Comparison of ENCODE assay signal across 27 cellular contexts in the genomic region with DNA sequence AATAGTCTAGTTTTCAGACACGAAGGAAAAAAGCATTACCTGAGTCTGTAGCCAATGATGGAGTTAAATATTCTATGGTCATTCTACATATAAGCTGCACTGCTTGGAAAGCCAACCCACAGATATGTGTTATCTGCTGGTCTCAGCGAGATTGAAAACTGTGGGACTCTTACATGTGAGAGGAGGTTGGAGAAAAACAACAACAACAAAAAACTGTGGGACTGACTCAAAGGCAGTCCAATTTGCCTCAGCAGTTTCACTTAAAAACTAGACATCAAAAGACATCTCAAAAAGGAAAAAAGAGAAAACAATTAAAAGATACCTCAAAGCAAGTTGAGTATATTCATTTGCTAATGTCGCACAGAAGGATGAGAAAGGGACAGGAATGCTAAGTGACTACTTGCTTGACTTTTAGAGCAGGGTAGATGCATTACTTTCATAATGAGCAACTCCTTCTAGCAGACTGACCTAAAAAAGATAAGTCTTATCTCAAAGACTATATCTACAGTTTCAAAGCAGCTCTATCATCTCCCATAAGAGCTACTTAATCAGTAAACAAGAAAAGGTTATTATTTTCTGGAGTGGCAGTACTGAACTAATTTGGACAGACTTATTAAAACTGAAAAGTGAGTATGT. TPM values are rescaled to one million over a fixed set of nuclear protein-coding genes. Genes with fewer than 3 reads are reported as not detected.
DNase-seq lines count a peak whose midpoint lies in the region; ATAC-seq, FAIRE-seq and TF ChIP-seq lines count a peak whose summit lies in the region.
"Had no signal": no experiment of that assay in that cellular context is flagged by ENCODE, and none has a peak within 500 bp of the region (broad histone marks: within the 10 kb centered on the region; RNA-seq: fewer than 3 reads in every experiment).

No MANE protein-coding gene starts in this region.

- WGBS in K562 (ENCODE audit: insufficient coverage, low coverage, missing lambda C conversion rate) = 36% methylated on average over 3 of the region's 3 CpGs

- intact Hi-C loops in K562 (cut with micrococcal nuclease) = no loop called here

- H3K36me3 Mint-ChIP-seq in activated naive CD8-positive, alpha-beta T cell treated with anti-CD3 and anti-CD28 coated beads, Interleukin-2, amount 50 U/mL, for 24 hours (ENCODE audit: low read depth) = peaks cover 18% of the 10 kb centered on the region
- peaks cover 2% of the 10 kb centered on the region for H3K36me3 Mint-ChIP-seq in activated naive CD8-positive, alpha-beta T cell treated with anti-CD3 and anti-CD28 coated beads for 36 hours
- peaks cover 88% of the 10 kb centered on the region for H3K36me3 Mint-ChIP-seq in stimulated activated effector memory CD8-positive, alpha-beta T cell treated with anti-CD3 and anti-CD28 coated beads, Interleukin-12 subunit alpha, Interleukin-12 subunit beta, amount 100 ng/mL, for 72 hours

- no peak overlapping the region for H3K27ac Mint-ChIP-seq in activated naive CD8-positive, alpha-beta T cell treated with anti-CD3 and anti-CD28 coated beads, Interleukin-2, amount 50 U/mL, for 24 hours
- no peak overlapping the region for H3K27ac Mint-ChIP-seq in activated naive CD8-positive, alpha-beta T cell treated with anti-CD3 and anti-CD28 coated beads for 36 hours
- peak overlapping the region; percentile 48 for H3K27ac Mint-ChIP-seq in stimulated activated effector memory CD8-positive, alpha-beta T cell treated with anti-CD3 and anti-CD28 coated beads, Interleukin-12 subunit alpha, Interleukin-12 subunit beta, amount 100 ng/mL, for 72 hours

- no peaks in the 10 kb centered on the region for H3K27me3 ChIP-seq in KMS-11 (ENCODE audit: insufficient read depth, low read depth)
- H3K27me3 ChIP-seq in K562 (ENCODE audit: control insufficient read depth in 2 of 2, insufficient read depth in 2 of 2, low read length in 2 of 2) = no peaks in the 10 kb centered on the region
- H3K27me3 ChIP-seq: BE2C, esophagus squamous epithelium, foreskin keratinocyte, sigmoid colon, transverse colon had no signal

- TF ChIP-seq RAD21 in K562 (CRISPR knock-in tag; conservative IDR thresholded peaks at IDR 0.05 in 1 of 2, IDR thresholded peaks at IDR 0.05 in 1 of 2) = no peak

- H3K36me3 ChIP-seq in KMS-11 (ENCODE audit: insufficient read depth) (no peaks in the 10 kb centered on the region), K562 (ENCODE audit: control insufficient read depth, insufficient read depth, low read length) (peaks cover 37% of the 10 kb centered on the region; the same call in 2 of the 3 replicates)

- H3K9ac ChIP-seq in KMS-11 (no peak overlapping the region), K562 (ENCODE audit: insufficient read depth in 1 of 2, low read depth in 2 of 2, low read length in 2 of 2) (no peak overlapping the region)

- peak; percentile 40 for ATAC-seq in activated naive CD8-positive, alpha-beta T cell treated with anti-CD3 and anti-CD28 coated beads, Interleukin-2, amount 50 U/mL, for 24 hours
- no peak for ATAC-seq in K562
- peak; percentile 74 for ATAC-seq in stimulated activated effector memory CD8-positive, alpha-beta T cell treated with anti-CD3 and anti-CD28 coated beads, Interleukin-12 subunit alpha, Interleukin-12 subunit beta, amount 100 ng/mL, for 72 hours
- ATAC-seq: foreskin keratinocyte, left ventricle myocardium superior, Right ventricle myocardium inferior had no signal

- TF ChIP-seq POLR2A in K562 (conservative IDR thresholded peaks at IDR 0.05) = no peak

- no peaks in the 10 kb centered on the region for H3K27me3 Mint-ChIP-seq in activated naive CD8-positive, alpha-beta T cell treated with anti-CD3 and anti-CD28 coated beads, Interleukin-2, amount 50 U/mL, for 24 hours
- no peaks in the 10 kb centered on the region for H3K27me3 Mint-ChIP-seq in activated naive CD8-positive, alpha-beta T cell treated with anti-CD3 and anti-CD28 coated beads for 36 hours
- H3K27me3 Mint-ChIP-seq: central memory CD8-positive, alpha-beta T cell had no signal

- H3K4me1 Mint-ChIP-seq in activated naive CD8-positive, alpha-beta T cell treated with anti-CD3 and anti-CD28 coated beads, Interleukin-2, amount 50 U/mL, for 24 hours = peaks cover 8% of the 10 kb centered on the region
- no peaks in the 10 kb centered on the region for H3K4me1 Mint-ChIP-seq in activated naive CD8-positive, alpha-beta T cell treated with anti-CD3 and anti-CD28 coated beads for 36 hours
- peaks cover 14% of the 10 kb centered on the region for H3K4me1 Mint-ChIP-seq in stimulated activated effector memory CD8-positive, alpha-beta T cell treated with anti-CD3 and anti-CD28 coated beads, Interleukin-12 subunit alpha, Interleukin-12 subunit beta, amount 100 ng/mL, for 72 hours

- TF ChIP-seq CTCF in KMS-11 (conservative IDR thresholded peaks at IDR 0.05; ENCODE audit: low read depth, low read length) = no peak
- no peak for TF ChIP-seq CTCF in K562 (IDR thresholded peaks at IDR 0.05 in 2 of 3, conservative IDR thresholded peaks at IDR 0.05 in 1 of 3; ENCODE audit: insufficient read depth in 2 of 3, low read depth in 1 of 3, low read length in 3 of 3)

- peaks cover 5% of the 10 kb centered on the region; the same call in 1 of the 2 replicates for H3K79me2 ChIP-seq in KMS-11 (ENCODE audit: insufficient read depth, low read depth)
- no peaks in the 10 kb centered on the region for H3K79me2 ChIP-seq in K562 (ENCODE audit: control insufficient read depth, insufficient read depth, low read length)

- no TSS peak for BruUV-seq in K562 (replicated peaks; lab: Mats Ljungman, UMichigan)

- CTCF ChIA-PET in K562 (lab: Yijun Ruan, JAX; ENCODE audit: low intra/inter-chr PET ratio) = no interaction called here

- H3K4me1 ChIP-seq in KMS-11 (ENCODE audit: low read depth, poor library complexity, severe bottlenecking) = peaks cover 46% of the 10 kb centered on the region
- 0 out of 5 replicates have a peak, but pooled peaks cover 0 to 3% of the 10 kb centered on the region in 2 experiments for H3K4me1 ChIP-seq in K562 (replicated peaks in 1 of 2; ENCODE audit: control insufficient read depth in 2 of 2, insufficient read depth in 2 of 2, low read length in 2 of 2)
- H3K4me1 ChIP-seq: BE2C, foreskin keratinocyte, sigmoid colon, transverse colon had no signal

- no peak for DNase-seq in activated naive CD8-positive, alpha-beta T cell treated with anti-CD3 and anti-CD28 coated beads, Interleukin-2, amount 50 U/mL, for 24 hours
- DNase-seq in activated naive CD8-positive, alpha-beta T cell treated with anti-CD3 and anti-CD28 coated beads for 36 hours = no peak
- DNase-seq in K562 (ENCODE audit: extremely low read depth in 1 of 4, low spot score in 3 of 4) = no peak
- no peak for DNase-seq in stimulated activated effector memory CD8-positive, alpha-beta T cell treated with anti-CD3 and anti-CD28 coated beads, Interleukin-12 subunit alpha, Interleukin-12 subunit beta, amount 100 ng/mL, for 72 hours (ENCODE audit: low spot score in 2 of 2)
- DNase-seq in urothelium cell line (ENCODE audit: low spot score) = no peak
- no peak for DNase-seq in SK-N-DZ (ENCODE audit: low spot score)
- DNase-seq in stimulated activated CD4-positive, alpha-beta T cell treated with anti-CD3 and anti-CD28 coated beads, Interleukin-4, amount 100 ng/mL, for 1 hour = no peak
- DNase-seq: activated CD4-positive, alpha-beta T cell treated with anti-CD3 and anti-CD28 coated beads for 4 hours; activated effector memory CD4-positive, alpha-beta T cell treated with anti-CD3 and anti-CD28 coated beads, Interleukin-2, amount 50 U/mL, for 16 hours; BE2C; EL; esophagus squamous epithelium; foreskin keratinocyte; head of caudate nucleus; left ventricle myocardium superior; NCI-H2107; NCI-H748 treated with DMSO at 0.1 percent for 48 hours; nucleus accumbens; sigmoid colon; stimulated activated CD4-positive, alpha-beta T cell treated with anti-CD3 and anti-CD28 coated beads, Interleukin-12 subunit alpha, Interleukin-12 subunit beta, amount 100 ng/mL, for 4 hours; stimulated activated CD4-positive, alpha-beta T cell treated with anti-CD3 and anti-CD28 coated beads, Interleukin-4, amount 100 ng/mL, for 24 hours; transverse colon had no signal

- no peaks in the 10 kb centered on the region; the same call in 1 of the 2 replicates for H4K20me1 ChIP-seq in KMS-11 (ENCODE audit: insufficient read depth)
- H4K20me1 ChIP-seq in K562 (replicated peaks; ENCODE audit: control insufficient read depth, insufficient read depth, low read length) = peaks cover 3% of the 10 kb centered on the region; the same call in 1 of the 2 replicates

- TF ChIP-seq EP300 in K562 (IDR thresholded peaks at IDR 0.05; ENCODE audit: low read length) = no peak

- peak overlapping the region; percentile 47 for H3K4me2 ChIP-seq in KMS-11
- H3K4me2 ChIP-seq in K562 (ENCODE audit: insufficient read depth, low read length) = no peak overlapping the region

- FAIRE-seq in K562 (lab: Jason Lieb, UNC) (peak; percentile 65), urothelium cell line (lab: Jason Lieb, UNC) (no peak)
- FAIRE-seq: keratinocyte had no signal

- H3K9me3 Mint-ChIP-seq in activated naive CD8-positive, alpha-beta T cell treated with anti-CD3 and anti-CD28 coated beads, Interleukin-2, amount 50 U/mL, for 24 hours = no peaks in the 10 kb centered on the region
- H3K9me3 Mint-ChIP-seq in activated naive CD8-positive, alpha-beta T cell treated with anti-CD3 and anti-CD28 coated beads for 36 hours = no peaks in the 10 kb centered on the region
- H3K9me3 Mint-ChIP-seq in stimulated activated effector memory CD8-positive, alpha-beta T cell treated with anti-CD3 and anti-CD28 coated beads, Interleukin-12 subunit alpha, Interleukin-12 subunit beta, amount 100 ng/mL, for 72 hours = no peaks in the 10 kb centered on the region
- H3K9me3 Mint-ChIP-seq: central memory CD8-positive, alpha-beta T cell had no signal

- POLR2A ChIA-PET in K562 (lab: Yijun Ruan, JAX) = interaction anchor here (1.1 kb wide), 1 partner anchor 32 kb away, joined by 3 read pairs; no protein-coding TSS in a partner anchor

- H3K4me3 ChIP-seq in KMS-11 (IDR thresholded peaks at IDR 0.05; ENCODE audit: insufficient read depth, low read depth, low read length) = no peak overlapping the region
- H3K4me3 ChIP-seq in K562 = no peak overlapping the region
- H3K4me3 ChIP-seq: esophagus squamous epithelium, HAP-1, sigmoid colon, transverse colon had no signal

- H3K9me1 ChIP-seq in K562 (ENCODE audit: control insufficient read depth, insufficient read depth, low read length) = no peaks in the 10 kb centered on the region

- no peaks in the 10 kb centered on the region for H3K9me3 ChIP-seq in K562 (replicated peaks; ENCODE audit: control insufficient read depth, insufficient read depth, low read depth, low read length)
- H3K9me3 ChIP-seq: BE2C, esophagus squamous epithelium, HAP-1, sigmoid colon, transverse colon had no signal

- H3K4me3 Mint-ChIP-seq in activated naive CD8-positive, alpha-beta T cell treated with anti-CD3 and anti-CD28 coated beads, Interleukin-2, amount 50 U/mL, for 24 hours = no peak overlapping the region
- no peak overlapping the region for H3K4me3 Mint-ChIP-seq in activated naive CD8-positive, alpha-beta T cell treated with anti-CD3 and anti-CD28 coated beads for 36 hours
- no peak overlapping the region for H3K4me3 Mint-ChIP-seq in stimulated activated effector memory CD8-positive, alpha-beta T cell treated with anti-CD3 and anti-CD28 coated beads, Interleukin-12 subunit alpha, Interleukin-12 subunit beta, amount 100 ng/mL, for 72 hours
- H3K4me3 Mint-ChIP-seq: central memory CD8-positive, alpha-beta T cell had no signal

- H3K27ac ChIP-seq in KMS-11 (peak overlapping the region; percentile 52; the same call in 1 of the 2 replicates), K562 (ENCODE audit: extremely low read depth, low read depth, low read length) (no peak overlapping the region)
- H3K27ac ChIP-seq: esophagus squamous epithelium, foreskin keratinocyte, sigmoid colon, transverse colon had no signal

- H2AFZ ChIP-seq in KMS-11 (ENCODE audit: low read depth) (no peak overlapping the region), K562 (ENCODE audit: low read depth, low read length) (no peak overlapping the region)

- in situ Hi-C loops in K562 (cut with MboI) = no loop called here

RNA-seq across cellular contexts. Expression of a gene that starts 35.5 kb away (rescaled TPM):
- under 1 TPM; 0.36 to 0.62 TPM for total RNA-seq in activated naive CD8-positive, alpha-beta T cell treated with anti-CD3 and anti-CD28 coated beads for 36 hours
- 22.8 and 48.7 TPM in 2 replicates for total RNA-seq in K562 (2011; cell fraction: chromatin; rRNA removed; ENCODE audit: low replicate concordance)
- 27.3 and 34.7 TPM in 2 replicates for total RNA-seq in K562 (2011; cell fraction: nucleolus; rRNA removed)
- 19.9 and 22.4 TPM in 2 replicates for total RNA-seq in K562 (2011; cell fraction: nucleoplasm; rRNA removed)
- total RNA-seq in K562 (2014; rRNA removed) = 8.8 and 14.2 TPM in 2 replicates
- total RNA-seq in K562 (2014; rRNA removed; fragmentation: Illumina TruSeq; extraction: Trizol) = 3.3 and 5.6 TPM in 2 replicates
- 4.8 and 5.2 TPM in 2 replicates for total RNA-seq in K562 (2015; rRNA removed; fragmentation: Illumina TruSeq; extraction: Trizol)
- 25.1 and 26.4 TPM in 2 replicates for total RNA-seq in K562 (2021)
- polyA plus RNA-seq in K562 (2011; rRNA removed) = 3.5 and 9.4 TPM in 2 replicates
- polyA plus RNA-seq in K562 (2011; cell fraction: cytosol; rRNA removed) = 4.3 and 5.3 TPM in 2 replicates
- 35.4 and 49.7 TPM in 2 replicates for polyA plus RNA-seq in K562 (2011; cell fraction: nucleus; rRNA removed)
- 16.0 and 29.7 TPM in 2 replicates for polyA plus RNA-seq in K562 (2012)
- polyA plus RNA-seq in K562 (2014; fragmentation: Illumina TruSeq; extraction: Trizol) = 7.9 and 10.1 TPM in 2 replicates
- 1 to 10 TPM; 1.1 to 1.6 TPM for polyA plus RNA-seq in K562 (2014; fragmentation: Nextera tagmentation; extraction: Ambion mirVana)
- polyA plus RNA-seq in K562 (2014; rRNA removed) = 16.9 and 17.0 TPM in 2 replicates
- polyA minus RNA-seq in K562 (2011; rRNA and poly(A)+ RNA removed) = 1.8 and 2.6 TPM in 2 replicates
- polyA minus RNA-seq in K562 (2011; cell fraction: cytosol; rRNA and poly(A)+ RNA removed) = 5.7 and 7.7 TPM in 2 replicates
- polyA minus RNA-seq in K562 (2011; cell fraction: nucleus; rRNA and poly(A)+ RNA removed) = 10.6 and 13.4 TPM in 2 replicates
- 4.4 and 7.4 TPM in 2 replicates for polyA plus RNA-seq in SK-N-DZ (2014; cell fraction: cytosol; rRNA removed)
- polyA plus RNA-seq in SK-N-DZ (2014; cell fraction: nucleus; rRNA removed) = 8.1 and 19.5 TPM in 2 replicates
- polyA plus RNA-seq: keratinocyte had no signal
